In genomic region chr17:77692571-77693161, GRCh38 we compare ENCODE assay signal across 7 cellular contexts.
DNase-seq lines count a peak whose midpoint lies in the region; ATAC-seq lines count a peak whose summit lies in the region.

No MANE protein-coding gene starts in this region.

- DNase-seq in EL (peak; percentile 27), LoVo (ENCODE audit: low spot score) (peak; percentile 3), left kidney (ENCODE audit: low read depth, low spot score) (peak; percentile 66), 8988T (no peak), hepatic stellate cell (ENCODE audit: low spot score) (no peak)
- DNase-seq in activated effector memory CD4-positive, alpha-beta T cell treated with anti-CD3 and anti-CD28 coated beads, Interleukin-2, amount 50 U/mL, for 16 hours, result peak; percentile 64

- no peak for ATAC-seq in GM21786 (IDR thresholded peaks at IDR 0.05; ENCODE audit: unreplicated experiment)

Comparison
In these comparisons a context has a peak if more than half of its experiments do, and no peak if none do; other contexts are left out.
1. DNase-seq: peak in EL (single experiment), LoVo (single experiment), activated effector memory CD4-positive, alpha-beta T cell treated with anti-CD3 and anti-CD28 coated beads, Interleukin-2, amount 50 U/mL, for 16 hours (single experiment) and left kidney (single experiment); none in 8988T (single experiment) and hepatic stellate cell (single experiment).